26 cellular contexts compared by ENCODE assay signal in genomic region chr17:66960623-66961022, GRCh38. TPM values are rescaled to one million over a fixed set of nuclear protein-coding genes. Genes with fewer than 3 reads are reported as not detected.
"Had no signal": no experiment of that assay in that cellular context is flagged by ENCODE, and none has a peak within 500 bp of the region (broad histone marks: within the 10 kb centered on the region; RNA-seq: fewer than 3 reads in every experiment).

No MANE protein-coding gene starts in this region.

- H3K9me3 ChIP-seq: body of pancreas, neutrophil, tibial artery, uterus had no signal

- H3K36me3 ChIP-seq: neutrophil, tibial artery, uterus had no signal

- ATAC-seq: activated T-helper 17 cell treated with anti-CD3 and anti-CD28 coated beads, Interleukin-2, amount 50 U/mL, for 72 hours; body of pancreas; left cardiac atrium; naive thymus-derived CD8-positive, alpha-beta T cell had no signal

- H3K27me3 ChIP-seq: body of pancreas, uterus had no signal

- H3K27ac ChIP-seq: body of pancreas, dorsolateral prefrontal cortex, epithelial cell of prostate, neutrophil, parathyroid adenoma, tibial artery, uterus, VCaP had no signal

- H3K4me3 ChIP-seq: body of pancreas, dorsolateral prefrontal cortex, tibial artery, uterus had no signal

- DNase-seq: activated CD4-positive, alpha-beta T cell treated with anti-CD3 and anti-CD28 coated beads, Interleukin-2, amount 50 U/mL, for 4 hours; activated naive CD4-positive, alpha-beta T cell; activated naive CD8-positive, alpha-beta T cell treated with anti-CD3 and anti-CD28 coated beads, Interleukin-2, amount 10 ng/mL, durations not matched to agents 7 days and 5 days; activated T-cell treated with anti-CD3 and anti-CD28 coated beads for 4 hours; amygdala; body of pancreas; caudate nucleus; endodermal cell; foreskin fibroblast; glutamatergic neuron; hippocampal formation; left cardiac atrium; mesendoderm; naive thymus-derived CD8-positive, alpha-beta T cell; stimulated activated CD8-positive, alpha-beta memory T cell treated with anti-CD3 and anti-CD28 coated beads, Interleukin-4, amount 100 ng/mL, for 48 hours; stimulated activated naive CD4-positive, alpha-beta T cell treated with Interleukin-2 at 50 U/mL for 16 hours; T-helper 2 cell; tibial artery; uterus had no signal

RNA-seq across cellular contexts. Expression of gene CACNG4, which starts 3.9 kb away (rescaled TPM):
- total RNA-seq: activated naive CD8-positive, alpha-beta T cell treated with anti-CD3 and anti-CD28 coated beads, Interleukin-2, amount 10 ng/mL, durations not matched to agents 7 days and 5 days; activated T-helper 17 cell treated with anti-CD3 and anti-CD28 coated beads, Interleukin-2, amount 50 U/mL, for 72 hours; naive thymus-derived CD8-positive, alpha-beta T cell; subcutaneous adipose tissue had no signal
